Comparison of ENCODE assay signal across 13 cellular contexts in genomic region chr15:73369073-73369694, GRCh38. TPM values are rescaled to one million over a fixed set of nuclear protein-coding genes. Genes with fewer than 3 reads are reported as not detected.
DNase-seq lines count a peak whose midpoint lies in the region; ATAC-seq and TF ChIP-seq lines count a peak whose summit lies in the region.
"Had no signal": no experiment of that assay in that cellular context is flagged by ENCODE, and none has a peak within 500 bp of the region (broad histone marks: within the 10 kb centered on the region; RNA-seq: fewer than 3 reads in every experiment).

No MANE protein-coding gene starts in this region.

- H3K27me3 ChIP-seq in suprapubic skin: peaks cover 96% of the 10 kb centered on the region

- ATAC-seq in stimulated activated naive CD8-positive, alpha-beta T cell treated with anti-CD3 and anti-CD28 coated beads, Interleukin-15, amount 100 ng/mL, for 72 hours: no peak
- ATAC-seq: natural killer cell had no signal

- TF ChIP-seq CTCF in brain (conservative IDR thresholded peaks at IDR 0.05) (no peak), suprapubic skin (IDR thresholded peaks at IDR 0.05) (no peak)

- peaks cover 68% of the 10 kb centered on the region for H3K27me3 Mint-ChIP-seq in brain
- peaks cover 81% of the 10 kb centered on the region for H3K27me3 Mint-ChIP-seq in stimulated activated naive CD8-positive, alpha-beta T cell treated with anti-CD3 and anti-CD28 coated beads, Interleukin-15, amount 100 ng/mL, for 72 hours

- WGBS in suprapubic skin: 2% methylated on average over 21 of the region's 48 CpGs

- no peaks in the 10 kb centered on the region for H3K36me3 Mint-ChIP-seq in brain
- H3K36me3 Mint-ChIP-seq: natural killer cell had no signal

- peaks cover 18% of the 10 kb centered on the region for H3K4me1 ChIP-seq in suprapubic skin

- H3K9me3 ChIP-seq in suprapubic skin: no peaks in the 10 kb centered on the region
- H3K9me3 ChIP-seq: ascending aorta had no signal

- peak; percentile 10 for DNase-seq in activated CD4-positive, alpha-beta T cell treated with anti-CD3 and anti-CD28 coated beads for 48 hours
- no peak for DNase-seq in activated CD4-positive, alpha-beta T cell treated with anti-CD3 and anti-CD28 coated beads for 1 hour
- peak; percentile 56 for DNase-seq in islet precursor cell
- no peak for DNase-seq in suprapubic skin (ENCODE audit: low spot score in 2 of 2)
- no peak for DNase-seq in AG08395 (ENCODE audit: low spot score)
- no peak for DNase-seq in stimulated activated naive CD8-positive, alpha-beta T cell treated with anti-CD3 and anti-CD28 coated beads, Interleukin-15, amount 100 ng/mL, for 72 hours
- no peak for DNase-seq in NCI-H526 treated with DMSO at 0.1 percent for 48 hours (lab: John Stamatoyannopoulos, UW)
- DNase-seq: effector CD8-positive, alpha-beta T cell; natural killer cell; small intestine had no signal

- TF ChIP-seq POLR2A in suprapubic skin (IDR thresholded peaks at IDR 0.05): no peak

- H3K4me1 Mint-ChIP-seq in brain: peaks cover 38% of the 10 kb centered on the region
- H3K4me1 Mint-ChIP-seq in stimulated activated naive CD8-positive, alpha-beta T cell treated with anti-CD3 and anti-CD28 coated beads, Interleukin-15, amount 100 ng/mL, for 72 hours: no peaks in the 10 kb centered on the region
- H3K4me1 Mint-ChIP-seq: natural killer cell had no signal

- H3K4me3 ChIP-seq in suprapubic skin: peak overlapping the region; percentile 50

- H3K27ac ChIP-seq in suprapubic skin: no peak overlapping the region
- H3K27ac ChIP-seq: ascending aorta had no signal

- no peaks in the 10 kb centered on the region for H3K36me3 ChIP-seq in suprapubic skin
- H3K36me3 ChIP-seq: ascending aorta had no signal

- peak overlapping the region; percentile 82 to 87 (median 84) for H3K4me3 Mint-ChIP-seq in brain
- no peak overlapping the region for H3K4me3 Mint-ChIP-seq in stimulated activated naive CD8-positive, alpha-beta T cell treated with anti-CD3 and anti-CD28 coated beads, Interleukin-15, amount 100 ng/mL, for 72 hours
- H3K4me3 Mint-ChIP-seq: natural killer cell had no signal

- no peak for TF ChIP-seq EP300 in suprapubic skin (IDR thresholded peaks at IDR 0.05)

- peaks cover 0 to 2% (median 0%) of the 10 kb centered on the region in 5 experiments for H3K9me3 Mint-ChIP-seq in brain
- no peaks in the 10 kb centered on the region for H3K9me3 Mint-ChIP-seq in stimulated activated naive CD8-positive, alpha-beta T cell treated with anti-CD3 and anti-CD28 coated beads, Interleukin-15, amount 100 ng/mL, for 72 hours
- H3K9me3 Mint-ChIP-seq: natural killer cell had no signal

- H3K27ac Mint-ChIP-seq in brain: peak overlapping the region in 2 of 5 experiments; percentile 34 to 69
- H3K27ac Mint-ChIP-seq in stimulated activated naive CD8-positive, alpha-beta T cell treated with anti-CD3 and anti-CD28 coated beads, Interleukin-15, amount 100 ng/mL, for 72 hours: no peak overlapping the region
- H3K27ac Mint-ChIP-seq: natural killer cell had no signal

RNA-seq across cellular contexts. Expression of gene HCN4, which starts 0.4 kb away (rescaled TPM):
- 7.4 TPM for polyA plus RNA-seq in brain (ENCODE audit: insufficient read depth, low read depth, low replicate concordance)
- under 1 TPM in 1 of 4 donors, not detected in 3; 0.17 TPM for total RNA-seq in suprapubic skin
- total RNA-seq: ascending aorta, fibroblast of villous mesenchyme, natural killer cell had no signal

Comparison
In these comparisons a context has a peak if more than half of its experiments do, and no peak if none do; other contexts are left out.
1. DNase-seq: peak in activated CD4-positive, alpha-beta T cell treated with anti-CD3 and anti-CD28 coated beads for 48 hours (single experiment) and islet precursor cell (single experiment); none in activated CD4-positive, alpha-beta T cell treated with anti-CD3 and anti-CD28 coated beads for 1 hour (single experiment), suprapubic skin (0 of 2), AG08395 (single experiment), stimulated activated naive CD8-positive, alpha-beta T cell treated with anti-CD3 and anti-CD28 coated beads, Interleukin-15, amount 100 ng/mL, for 72 hours (0 of 2) and NCI-H526 treated with DMSO at 0.1 percent for 48 hours (single experiment).
2. H3K4me3 Mint-ChIP-seq: peak in brain (5 of 5); none in stimulated activated naive CD8-positive, alpha-beta T cell treated with anti-CD3 and anti-CD28 coated beads, Interleukin-15, amount 100 ng/mL, for 72 hours (0 of 2).